ENCODE assay signal across 8 cellular contexts in the genomic region with DNA sequence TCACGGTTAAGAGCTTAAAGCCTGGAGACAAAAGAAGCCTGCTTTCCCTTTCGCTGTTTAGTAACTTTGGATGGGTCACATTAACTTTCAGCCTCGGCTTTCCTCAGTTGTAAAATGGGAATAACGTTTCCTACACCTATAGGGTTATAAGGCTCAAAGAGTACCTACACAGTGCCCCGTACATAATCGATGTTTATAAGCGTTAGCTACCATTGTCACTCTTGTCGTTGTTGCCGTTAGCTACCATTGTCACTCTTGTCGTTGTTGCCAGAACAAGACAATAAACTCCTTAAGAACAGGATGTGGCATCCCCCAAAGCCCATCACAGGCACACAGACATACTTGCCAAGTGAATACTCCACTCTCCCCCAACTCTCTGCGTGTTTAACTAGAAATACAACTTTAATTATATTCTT. TPM values are rescaled to one million over a fixed set of nuclear protein-coding genes. Genes with fewer than 3 reads are reported as not detected.
A peak's percentile ranks its signal among the peaks of the same experiment; 100 is the strongest.
DNase-seq lines count a peak whose midpoint lies in the region; FAIRE-seq and TF ChIP-seq lines count a peak whose summit lies in the region.

No MANE protein-coding gene starts in this region.

- in situ Hi-C loops in GM23248 (cut with MboI), result no loop called here

- 66% methylated on average over 11 of the region's 11 CpGs for WGBS in GM23248 (ENCODE audit: low coverage in 1 of 2, low lambda C conversion rate in 2 of 2, missing lambda C conversion rate in 2 of 2), 2 experiments

- no peaks in the 10 kb centered on the region for H3K9me2 ChIP-seq in GM23248 (ENCODE audit: insufficient read depth)

- H3F3A ChIP-seq in GM23248 (ENCODE audit: insufficient read depth), result peaks cover 7% of the 10 kb centered on the region; the same call in 1 of the 2 replicates

- peak overlapping the region; percentile 95 for H2AFZ ChIP-seq in GM23248

- DNase-seq in Ammon's horn (ENCODE audit: low spot score) (peak; percentile 34), GM23248 (no peak), GM12891 (ENCODE audit: insufficient read length, low spot score) (no peak), foreskin melanocyte (no peak), NCI-H1694 treated with DMSO at 0.1 percent for 48 hours (lab: John Stamatoyannopoulos, UW) (no peak)
- DNase-seq in T-helper 2 cell treated with Interferon-gamma antibody and Interleukin-4, amounts not matched to agents 5 μg/mL and 100 μg/mL, for 36 hours (ENCODE audit: low spot score), result no peak
- DNase-seq in stimulated activated naive CD4-positive, alpha-beta T cell treated with Interleukin-2 at 50 U/mL for 16 hours (lab: John Stamatoyannopoulos, UW), result peak; percentile 28

- H3K79me2 ChIP-seq in GM23248 (ENCODE audit: insufficient read depth), result no peaks in the 10 kb centered on the region

- no peaks in the 10 kb centered on the region for H4K20me1 ChIP-seq in GM23248 (ENCODE audit: insufficient read depth)

- H3K4me3 ChIP-seq in GM23248 (peak overlapping the region; percentile 78; the same call in 1 of the 2 replicates), iPS-11a (ENCODE audit: low read depth, low read length) (peak overlapping the region; percentile 70)

- peak overlapping the region; percentile 95 for H3K4me2 ChIP-seq in GM23248 (ENCODE audit: unreplicated experiment)

- peaks cover 8% of the 10 kb centered on the region for H3K36me3 Mint-ChIP-seq in T-helper 2 cell treated with Interferon-gamma antibody and Interleukin-4, amounts not matched to agents 5 μg/mL and 100 μg/mL, for 36 hours (ENCODE audit: low read depth)

- TF ChIP-seq POLR2A in GM12891 (IDR thresholded peaks at IDR 0.05; ENCODE audit: low read depth, low read length), result no peak

- FAIRE-seq in GM12891 (lab: Jason Lieb, UNC), result no peak

- H3K9me3 ChIP-seq in GM23248 (ENCODE audit: low read depth), result no peaks in the 10 kb centered on the region

- H3K27me3 ChIP-seq in GM23248 (replicated peaks; ENCODE audit: insufficient read depth), result peaks cover 3% of the 10 kb centered on the region; the same call in 1 of the 2 replicates

- H3K36me3 ChIP-seq in GM23248 (ENCODE audit: low read depth), result no peaks in the 10 kb centered on the region

- H3K27ac Mint-ChIP-seq in T-helper 2 cell treated with Interferon-gamma antibody and Interleukin-4, amounts not matched to agents 5 μg/mL and 100 μg/mL, for 36 hours, result no peak overlapping the region

- H3K27me3 Mint-ChIP-seq in T-helper 2 cell treated with Interferon-gamma antibody and Interleukin-4, amounts not matched to agents 5 μg/mL and 100 μg/mL, for 36 hours (ENCODE audit: low read depth), result no peaks in the 10 kb centered on the region

- H3K27ac ChIP-seq in GM23248, result no peak overlapping the region

- no peaks in the 10 kb centered on the region for H3K4me1 ChIP-seq in GM23248 (ENCODE audit: insufficient read depth)

- no peaks in the 10 kb centered on the region for H3K9me3 Mint-ChIP-seq in T-helper 2 cell treated with Interferon-gamma antibody and Interleukin-4, amounts not matched to agents 5 μg/mL and 100 μg/mL, for 36 hours

- H3K4me1 Mint-ChIP-seq in T-helper 2 cell treated with Interferon-gamma antibody and Interleukin-4, amounts not matched to agents 5 μg/mL and 100 μg/mL, for 36 hours (ENCODE audit: low read depth), result peaks cover 31% of the 10 kb centered on the region

- peak overlapping the region; percentile 84 for H3K4me3 Mint-ChIP-seq in T-helper 2 cell treated with Interferon-gamma antibody and Interleukin-4, amounts not matched to agents 5 μg/mL and 100 μg/mL, for 36 hours

- no peak overlapping the region for H3K9ac ChIP-seq in GM23248

TF ChIP-seq in GM12891, 5 proteins besides CTCF, POLR2A, EP300 and RAD21:
- TF ChIP-seq TAF1 (IDR thresholded peaks at IDR 0.05; ENCODE audit: low read depth, low read length), result no peak
- TF ChIP-seq POLR2AphosphoS5 (IDR thresholded peaks at IDR 0.05; ENCODE audit: low read depth, low read length), result no peak
- TF ChIP-seq PAX5 (IDR thresholded peaks at IDR 0.05; ENCODE audit: insufficient read depth, low read length, severe bottlenecking), result no peak
- no peak for TF ChIP-seq SPI1 (IDR thresholded peaks at IDR 0.05; ENCODE audit: low read depth, low read length)
- no peak for TF ChIP-seq POU2F2 (IDR thresholded peaks at IDR 0.05; ENCODE audit: low read depth, low read length)

RNA-seq across cellular contexts. Expression of a gene that starts 0.9 kb away (rescaled TPM):
- total RNA-seq in GM23248 (2014; rRNA removed; shearing (Covaris generic)), result 4.9 and 6.7 TPM in 2 replicates
- 3.2 and 4.2 TPM in 2 replicates for polyA plus RNA-seq in GM23248 (2016; fragmentation: Nextera tagmentation; extraction: Ambion mirVana)
- 12.1 TPM for polyA plus RNA-seq in GM12891 (2012; ENCODE audit: low read depth, missing spikeins)

Comparison
In these comparisons a context has a peak if more than half of its experiments do, and no peak if none do; other contexts are left out.
1. DNase-seq: peak in Ammon's horn (single experiment) and stimulated activated naive CD4-positive, alpha-beta T cell treated with Interleukin-2 at 50 U/mL for 16 hours (single experiment); none in GM23248 (single experiment), T-helper 2 cell treated with Interferon-gamma antibody and Interleukin-4, amounts not matched to agents 5 μg/mL and 100 μg/mL, for 36 hours (single experiment), GM12891 (single experiment), foreskin melanocyte (single experiment) and NCI-H1694 treated with DMSO at 0.1 percent for 48 hours (single experiment).